ENCODE assay signal across 15 cellular contexts in genomic region chr7:47807126-47807525, GRCh38.
DNase-seq lines count a peak whose midpoint lies in the region; ATAC-seq and TF ChIP-seq lines count a peak whose summit lies in the region.
"Had no signal": no experiment of that assay in that cellular context is flagged by ENCODE, and none has a peak within 500 bp of the region (broad histone marks: within the 10 kb centered on the region; RNA-seq: fewer than 3 reads in every experiment).

No MANE protein-coding gene starts in this region.

- no peak overlapping the region for H3K4me3 ChIP-seq in uterus

- H3K36me3 ChIP-seq in uterus = no peaks in the 10 kb centered on the region

- no peak for TF ChIP-seq CTCF in nephron (IDR thresholded peaks at IDR 0.05; ENCODE audit: unreplicated experiment in 3 of 3)
- TF ChIP-seq CTCF in uterus (IDR thresholded peaks at IDR 0.05) = no peak

- no peaks in the 10 kb centered on the region for H3K9me3 Mint-ChIP-seq in activated naive CD8-positive, alpha-beta T cell treated with anti-CD3 and anti-CD28 coated beads, Interleukin-2, amount 50 U/mL, for 24 hours
- H3K9me3 Mint-ChIP-seq in activated naive CD8-positive, alpha-beta T cell treated with anti-CD3 and anti-CD28 coated beads for 36 hours = no peaks in the 10 kb centered on the region
- no peaks in the 10 kb centered on the region for H3K9me3 Mint-ChIP-seq in nephron
- H3K9me3 Mint-ChIP-seq: brain, type B pancreatic cell, WTC11 had no signal

- no peaks in the 10 kb centered on the region for H3K9me3 ChIP-seq in uterus

- no peak for TF ChIP-seq POLR2A in uterus (IDR thresholded peaks at IDR 0.05)

- H3K4me1 Mint-ChIP-seq in activated naive CD8-positive, alpha-beta T cell treated with anti-CD3 and anti-CD28 coated beads, Interleukin-2, amount 50 U/mL, for 24 hours = no peaks in the 10 kb centered on the region
- H3K4me1 Mint-ChIP-seq in activated naive CD8-positive, alpha-beta T cell treated with anti-CD3 and anti-CD28 coated beads for 36 hours = no peaks in the 10 kb centered on the region
- peaks cover 8% of the 10 kb centered on the region for H3K4me1 Mint-ChIP-seq in nephron
- H3K4me1 Mint-ChIP-seq: WTC11 had no signal

- no peaks in the 10 kb centered on the region for H3K36me3 Mint-ChIP-seq in activated naive CD8-positive, alpha-beta T cell treated with anti-CD3 and anti-CD28 coated beads, Interleukin-2, amount 50 U/mL, for 24 hours (ENCODE audit: low read depth)
- no peaks in the 10 kb centered on the region for H3K36me3 Mint-ChIP-seq in activated naive CD8-positive, alpha-beta T cell treated with anti-CD3 and anti-CD28 coated beads for 36 hours
- no peaks in the 10 kb centered on the region for H3K36me3 Mint-ChIP-seq in nephron (ENCODE audit: low read depth)
- H3K36me3 Mint-ChIP-seq: brain, type B pancreatic cell, WTC11 had no signal

- intact Hi-C loops in Right ventricle myocardium superior (cut with DNase I) (no loop called here), uterus (cut with DNase I; ENCODE audit: low total_unique reads) (no loop called here)

- H3K4me3 Mint-ChIP-seq in activated naive CD8-positive, alpha-beta T cell treated with anti-CD3 and anti-CD28 coated beads, Interleukin-2, amount 50 U/mL, for 24 hours = no peak overlapping the region
- no peak overlapping the region for H3K4me3 Mint-ChIP-seq in activated naive CD8-positive, alpha-beta T cell treated with anti-CD3 and anti-CD28 coated beads for 36 hours
- H3K4me3 Mint-ChIP-seq in nephron = no peak overlapping the region
- H3K4me3 Mint-ChIP-seq: brain, type B pancreatic cell, WTC11 had no signal

- H3K27ac Mint-ChIP-seq in activated naive CD8-positive, alpha-beta T cell treated with anti-CD3 and anti-CD28 coated beads, Interleukin-2, amount 50 U/mL, for 24 hours = no peak overlapping the region
- H3K27ac Mint-ChIP-seq in activated naive CD8-positive, alpha-beta T cell treated with anti-CD3 and anti-CD28 coated beads for 36 hours = no peak overlapping the region
- peak overlapping the region in 2 of 3 experiments; percentile 5 to 53 for H3K27ac Mint-ChIP-seq in nephron
- H3K27ac Mint-ChIP-seq: brain, type B pancreatic cell, WTC11 had no signal

- H3K27me3 Mint-ChIP-seq in activated naive CD8-positive, alpha-beta T cell treated with anti-CD3 and anti-CD28 coated beads, Interleukin-2, amount 50 U/mL, for 24 hours = no peaks in the 10 kb centered on the region
- no peaks in the 10 kb centered on the region for H3K27me3 Mint-ChIP-seq in activated naive CD8-positive, alpha-beta T cell treated with anti-CD3 and anti-CD28 coated beads for 36 hours
- H3K27me3 Mint-ChIP-seq in nephron (ENCODE audit: low read depth) = peaks cover 4% of the 10 kb centered on the region
- H3K27me3 Mint-ChIP-seq: brain had no signal

- H3K4me1 ChIP-seq in uterus = no peaks in the 10 kb centered on the region

- ATAC-seq in activated naive CD8-positive, alpha-beta T cell treated with anti-CD3 and anti-CD28 coated beads, Interleukin-2, amount 50 U/mL, for 24 hours = peak; percentile 8
- ATAC-seq in Right ventricle myocardium superior (ENCODE audit: poor library complexity) = peak; percentile 70
- ATAC-seq in GM19395 (IDR thresholded peaks at IDR 0.05; ENCODE audit: unreplicated experiment) = no peak

- no peaks in the 10 kb centered on the region for H3K27me3 ChIP-seq in uterus

- peak overlapping the region; percentile 28 to 46 for H3K27ac ChIP-seq in uterus

- DNase-seq in activated naive CD8-positive, alpha-beta T cell treated with anti-CD3 and anti-CD28 coated beads, Interleukin-2, amount 50 U/mL, for 24 hours = no peak
- no peak for DNase-seq in activated naive CD8-positive, alpha-beta T cell treated with anti-CD3 and anti-CD28 coated beads for 36 hours
- DNase-seq in Right ventricle myocardium superior (no peak), uterus (no peak), SHP77 (lab: John Stamatoyannopoulos, UW) (no peak), NCI-H69 (lab: John Stamatoyannopoulos, UW) (no peak)
- DNase-seq: activated effector memory CD4-positive, alpha-beta T cell treated with anti-CD3 and anti-CD28 coated beads, Interleukin-2, amount 50 U/mL, for 16 hours; midbrain; MM.1S; SW 1271 had no signal

Comparison
In these comparisons a context has a peak if more than half of its experiments do, and no peak if none do; other contexts are left out.
1. H3K27ac Mint-ChIP-seq: peak in nephron (2 of 3); none in activated naive CD8-positive, alpha-beta T cell treated with anti-CD3 and anti-CD28 coated beads, Interleukin-2, amount 50 U/mL, for 24 hours (single experiment) and activated naive CD8-positive, alpha-beta T cell treated with anti-CD3 and anti-CD28 coated beads for 36 hours (single experiment).